ENCODE assay signal across 1 cellular context in genomic region chr20:51735728-51736600, GRCh38.
TF ChIP-seq lines count a peak whose summit lies in the region.

No MANE protein-coding gene starts in this region.

TF ChIP-seq in A549, 52 proteins besides CTCF, POLR2A, EP300 and RAD21:
- TF ChIP-seq PHF8 (IDR thresholded peaks at IDR 0.05; ENCODE audit: borderline replicate concordance, low read depth) (no peak), ZSCAN20 (CRISPR knock-in tag; IDR thresholded peaks at IDR 0.05) (no peak), ATOH8 (CRISPR knock-in tag; IDR thresholded peaks at IDR 0.05; ENCODE audit: low read depth) (no peak), CHD4 (IDR thresholded peaks at IDR 0.05; ENCODE audit: borderline replicate concordance) (no peak), ZNF302 (CRISPR knock-in tag; IDR thresholded peaks at IDR 0.05) (no peak), HOXB5 (CRISPR knock-in tag; IDR thresholded peaks at IDR 0.05) (no peak), E2F6 (IDR thresholded peaks at IDR 0.05; ENCODE audit: borderline replicate concordance, low read depth) (no peak), REST (IDR thresholded peaks at IDR 0.05) (no peak), ZC3H11A (IDR thresholded peaks at IDR 0.05) (no peak), HDAC2 (IDR thresholded peaks at IDR 0.05) (no peak), NR3C1 (IDR thresholded peaks at IDR 0.05) (no peak), HMGXB4 (CRISPR knock-in tag; IDR thresholded peaks at IDR 0.05; ENCODE audit: borderline replicate concordance) (no peak), RNF2 (IDR thresholded peaks at IDR 0.05; ENCODE audit: borderline replicate concordance, low read depth) (no peak), ESRRA (IDR thresholded peaks at IDR 0.05; ENCODE audit: borderline replicate concordance, low read length) (no peak)
